In the genomic region with DNA sequence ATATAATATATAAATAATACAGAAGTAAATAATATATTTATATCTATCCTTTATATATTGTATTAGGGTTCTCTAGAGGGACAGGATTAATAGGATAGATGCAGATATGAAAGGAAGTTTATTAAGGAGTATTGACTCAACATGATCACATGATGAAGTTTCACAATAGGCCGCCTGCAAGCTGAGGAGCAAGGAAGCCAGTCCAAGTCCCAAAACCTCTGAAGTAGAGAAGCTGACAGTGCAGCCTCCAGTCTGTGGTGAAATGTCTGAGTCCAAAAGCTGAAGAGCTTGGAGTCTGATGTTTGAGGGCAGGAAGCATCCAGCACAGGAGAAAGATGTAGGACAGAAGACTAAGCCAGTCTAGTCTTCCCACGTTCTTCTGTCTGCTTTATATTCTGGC, we compare ENCODE assay signal across 17 cellular contexts. TPM values are rescaled to one million over a fixed set of nuclear protein-coding genes. Genes with fewer than 3 reads are reported as not detected.
DNase-seq lines count a peak whose midpoint lies in the region; ATAC-seq and TF ChIP-seq lines count a peak whose summit lies in the region.
"Had no signal": no experiment of that assay in that cellular context is flagged by ENCODE, and none has a peak within 500 bp of the region (broad histone marks: within the 10 kb centered on the region; RNA-seq: fewer than 3 reads in every experiment).

No MANE protein-coding gene starts in this region.

- H3K4me3 ChIP-seq in choroid plexus epithelial cell (ENCODE audit: low read depth, low read length) (no peak overlapping the region), vagina (no peak overlapping the region)

- peak overlapping the region; percentile 68 for H3K27ac ChIP-seq in vagina

- no peaks in the 10 kb centered on the region for H3K9me3 ChIP-seq in vagina

- DNase-seq in Right ventricle myocardium inferior (ENCODE audit: missing footprints) (no peak), cardiac septum (ENCODE audit: low spot score) (no peak), choroid plexus epithelial cell (ENCODE audit: low read depth) (peak; percentile 80), left lobe of liver (ENCODE audit: low spot score) (no peak), vagina (ENCODE audit: extremely low spot score in 2 of 2) (peak in 1 of 2 donors; percentile 91), NCI-H1436 (lab: John Stamatoyannopoulos, UW) (no peak)
- DNase-seq: activated CD8-positive, alpha-beta memory T cell treated with anti-CD3 and anti-CD28 coated beads, Interleukin-2, amount 50 U/mL, for 48 hours; DMS79 treated with DMSO at 0.1 percent for 48 hours; NCI-H2081; stimulated activated CD4-positive, alpha-beta T cell treated with anti-CD3 and anti-CD28 coated beads, Interleukin-4, amount 100 ng/mL, for 4 hours; stimulated activated naive CD8-positive, alpha-beta T cell treated with anti-CD3 and anti-CD28 coated beads, Interleukin-15, amount 100 ng/mL, for 72 hours had no signal

- TF ChIP-seq POLR2A in vagina (IDR thresholded peaks at IDR 0.05) = no peak

- intact Hi-C loops in Right ventricle myocardium inferior (cut with DNase I) (no loop called here), cardiac septum (cut with DNase I) (no loop called here), vagina (cut with DNase I) (no loop called here)

- no peaks in the 10 kb centered on the region for H3K36me3 ChIP-seq in vagina

- ATAC-seq in Right ventricle myocardium inferior (peak; percentile 87), left lobe of liver (peak; percentile 21), HG02763 (IDR thresholded peaks at IDR 0.05; ENCODE audit: unreplicated experiment) (no peak), HG03432 (IDR thresholded peaks at IDR 0.05; ENCODE audit: unreplicated experiment) (no peak)
- ATAC-seq: stimulated activated naive CD8-positive, alpha-beta T cell treated with anti-CD3 and anti-CD28 coated beads, Interleukin-15, amount 100 ng/mL, for 72 hours had no signal

- no peaks in the 10 kb centered on the region for H3K4me1 ChIP-seq in vagina

- no peak for TF ChIP-seq CTCF in choroid plexus epithelial cell (conservative IDR thresholded peaks at IDR 0.05; ENCODE audit: low read depth, low read length)
- no peak for TF ChIP-seq CTCF in vagina (IDR thresholded peaks at IDR 0.05)

- H3K27me3 ChIP-seq in vagina = no peaks in the 10 kb centered on the region

RNA-seq across cellular contexts. Expression of gene AKR1B10, which starts 24.9 kb away (rescaled TPM):
- total RNA-seq in Right ventricle myocardium inferior (not detected), cardiac septum (not detected), left lobe of liver (3.7 TPM), vagina (205 TPM)
- total RNA-seq: OCI-LY7, osteocyte had no signal

RNA-seq across cellular contexts. Expression of gene AKR1B1, which starts 43.6 kb away (rescaled TPM):
- total RNA-seq in Right ventricle myocardium inferior (232 TPM), cardiac septum (193 TPM), left lobe of liver (9.7 TPM), vagina (79.1 TPM)

RNA-seq across cellular contexts. Expression of gene AKR1B15, which starts 46.4 kb away (rescaled TPM):
- total RNA-seq in Right ventricle myocardium inferior (not detected), cardiac septum (not detected), left lobe of liver (not detected), vagina (11.5 TPM)
- total RNA-seq: A172, HT1080, OCI-LY7, osteocyte had no signal

Comparison
In these comparisons a context has a peak if more than half of its experiments do, and no peak if none do; other contexts are left out.
1. ATAC-seq: peak in Right ventricle myocardium inferior (single experiment) and left lobe of liver (single experiment); none in HG02763 (single experiment) and HG03432 (single experiment).
2. RNA of gene AKR1B10, which starts 24.9 kb away (total RNA-seq): 205 TPM in vagina (single experiment); 3.7 TPM in left lobe of liver (single experiment), not detected in Right ventricle myocardium inferior (single experiment) and not detected in cardiac septum (single experiment); every median in the first group is over 10 times any median in the second.
3. RNA of gene AKR1B15, which starts 46.4 kb away (total RNA-seq): 11.5 TPM in vagina (single experiment); not detected in left lobe of liver (single experiment), not detected in cardiac septum (single experiment) and not detected in Right ventricle myocardium inferior (single experiment); every median in the first group is over 10 times any median in the second.